18 cellular contexts compared by ENCODE assay signal in the genomic region with DNA sequence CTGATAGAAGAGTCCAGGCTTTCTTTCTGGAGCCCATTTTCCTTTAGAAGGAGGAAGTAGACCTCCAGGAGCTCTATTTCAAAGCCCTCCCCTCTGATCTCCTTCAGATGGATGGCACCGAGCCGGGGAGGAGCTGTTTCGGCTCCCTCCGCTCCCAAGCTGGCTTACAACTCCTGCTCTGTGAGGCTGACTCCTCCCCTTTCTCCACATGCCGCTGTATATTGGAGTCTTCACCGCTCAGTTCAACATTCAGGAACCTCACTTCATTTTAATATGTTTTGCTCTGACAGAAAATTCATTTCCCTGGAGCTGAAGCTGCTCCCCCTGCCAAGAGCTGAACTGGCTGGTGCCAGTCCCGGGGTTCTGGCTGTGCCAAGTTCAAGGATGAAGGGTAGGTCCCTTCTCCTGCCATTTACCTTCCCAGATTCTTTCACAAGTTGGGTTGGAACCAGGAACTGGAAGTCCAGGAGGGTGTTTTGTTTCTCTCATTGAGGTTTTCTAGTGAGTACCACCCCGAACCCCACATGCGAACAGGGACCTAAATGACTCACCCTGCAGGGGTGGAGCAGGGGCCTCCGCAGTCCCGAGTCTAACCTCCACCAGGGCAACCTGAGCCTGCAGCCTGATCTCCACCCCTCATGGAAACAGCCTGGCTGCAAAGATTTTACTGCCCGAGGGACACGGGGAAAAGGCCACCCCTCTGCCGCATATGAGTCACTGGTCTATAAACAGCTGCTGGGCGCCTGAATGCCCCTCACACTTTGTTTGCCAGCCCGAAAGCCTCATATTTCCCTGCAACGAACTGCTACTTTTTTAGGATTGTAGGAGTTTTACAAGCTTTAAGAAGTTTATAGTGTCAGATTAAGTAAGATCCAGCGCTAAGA.
DNase-seq lines count a peak whose midpoint lies in the region; FAIRE-seq and TF ChIP-seq lines count a peak whose summit lies in the region.
"Had no signal": no experiment of that assay in that cellular context is flagged by ENCODE, and none has a peak within 500 bp of the region (broad histone marks: within the 10 kb centered on the region; RNA-seq: fewer than 3 reads in every experiment).

No MANE protein-coding gene starts in this region.

- peaks cover 2% of the 10 kb centered on the region; the same call in 1 of the 2 replicates for H3K9me3 ChIP-seq in HUES6 (ENCODE audit: control insufficient read depth, insufficient read depth, low read depth, low read length)
- H3K9me3 ChIP-seq in H1 (ENCODE audit: insufficient read depth in 2 of 2, low read depth in 1 of 2, low read length in 1 of 2) = no peaks in the 10 kb centered on the region
- H3K9me3 ChIP-seq: Peyer's patch, stomach had no signal

- H2AFZ ChIP-seq in H1 (ENCODE audit: low read length) = 0 out of 2 replicates have a peak overlapping the region, but pooled peaks have one; percentile 79

- TF ChIP-seq CTCF in H1 (IDR thresholded peaks at IDR 0.05; ENCODE audit: control extremely low read depth in 1 of 3, insufficient read depth in 1 of 3, low read depth in 1 of 3, low read length in 3 of 3) (no peak), nephron progenitor cell (IDR thresholded peaks at IDR 0.05) (no peak), Calu3 (IDR thresholded peaks at IDR 0.05; ENCODE audit: unreplicated experiment) (no peak)

- peaks cover 7% of the 10 kb centered on the region for H3K23me2 ChIP-seq in H1 (ENCODE audit: low read depth, low read length)

- H3K4me1 ChIP-seq in HUES6 (ENCODE audit: control insufficient read depth, insufficient read depth, low read length) = peaks cover 20% of the 10 kb centered on the region; the same call in 1 of the 2 replicates
- H3K4me1 ChIP-seq in H1 (replicated peaks in 1 of 4; ENCODE audit: control insufficient read depth in 3 of 4, insufficient read depth in 4 of 4, low read length in 3 of 4) = peaks cover 0 to 8% (median 1%) of the 10 kb centered on the region in 4 experiments; a peak in 4 of 7 replicates
- H3K4me1 ChIP-seq: Peyer's patch had no signal

- H3K4me1 Mint-ChIP-seq in nephron progenitor cell (peaks cover 5% of the 10 kb centered on the region), Calu3 (ENCODE audit: low read depth, unreplicated experiment) (no peaks in the 10 kb centered on the region)
- H3K4me1 Mint-ChIP-seq: activated naive CD8-positive, alpha-beta T cell treated with anti-CD3 and anti-CD28 coated beads for 36 hours had no signal

- H2BK120ac ChIP-seq in H1 (replicated peaks; ENCODE audit: low read depth, low read length) = no peak overlapping the region

- H3K27ac Mint-ChIP-seq in nephron progenitor cell (peak overlapping the region; percentile 82), Calu3 (ENCODE audit: unreplicated experiment) (no peak overlapping the region)
- H3K27ac Mint-ChIP-seq: activated CD4-positive, alpha-beta memory T cell treated with anti-CD3 and anti-CD28 coated beads for 36 hours; activated naive CD8-positive, alpha-beta T cell treated with anti-CD3 and anti-CD28 coated beads for 36 hours; CD4-positive, alpha-beta T cell had no signal

- H3K9ac ChIP-seq in HUES6 (ENCODE audit: low read length) (no peak overlapping the region), H1 (replicated peaks in 1 of 4; ENCODE audit: extremely low read depth in 1 of 4, low read depth in 3 of 4, low read length in 3 of 4) (no peak overlapping the region)

- no peak overlapping the region for H2BK20ac ChIP-seq in H1 (ENCODE audit: low read length)

- no peak for FAIRE-seq in H1 (lab: Jason Lieb, UNC)
- FAIRE-seq in GM12891 (lab: Jason Lieb, UNC) = no peak

- POLR2A ChIA-PET in H1 (lab: Charles Lee; ENCODE audit: partially characterized antibody) = no interaction called here

- no peak overlapping the region for H4K91ac ChIP-seq in H1 (replicated peaks; ENCODE audit: insufficient read length, low read length)

- H2BK15ac ChIP-seq in H1 (ENCODE audit: low read length) = peak overlapping the region; percentile 32; the same call in 1 of the 2 replicates

- no peaks in the 10 kb centered on the region for H3K36me3 Mint-ChIP-seq in nephron progenitor cell (ENCODE audit: low read depth)
- no peaks in the 10 kb centered on the region for H3K36me3 Mint-ChIP-seq in Calu3 (ENCODE audit: insufficient read depth, unreplicated experiment)
- H3K36me3 Mint-ChIP-seq: activated CD4-positive, alpha-beta memory T cell treated with anti-CD3 and anti-CD28 coated beads for 36 hours; activated naive CD8-positive, alpha-beta T cell treated with anti-CD3 and anti-CD28 coated beads for 36 hours had no signal

- CTCF ChIA-PET in H1 (lab: Charles Lee; ENCODE audit: partially characterized antibody) (interaction anchor here (0.6 to 1.6 kb wide), 6 partner anchors 13 to 918 kb away, joined by 3 to 7 read pairs (median 4); no protein-coding TSS in a partner anchor), Calu3 (lab: Charles Lee) (no interaction called here)

- intact Hi-C loops in Calu3 (cut with micrococcal nuclease; ENCODE audit: unreplicated experiment) = no loop called here

- H2BK5ac ChIP-seq in H1 (ENCODE audit: low read depth, low read length) = peak overlapping the region; percentile 50; the same call in 1 of the 2 replicates

- H2AK5ac ChIP-seq in H1 (ENCODE audit: low read depth, low read length) = no peak overlapping the region

- no TSS peak for BruUV-seq in Calu3 (replicated peaks; lab: Mats Ljungman, UMichigan)

- no peak overlapping the region for H3K27ac ChIP-seq in HUES6 (ENCODE audit: low read depth, low read length)
- no peak overlapping the region for H3K27ac ChIP-seq in H1 (ENCODE audit: low read depth, low read length)
- H3K27ac ChIP-seq: dorsolateral prefrontal cortex, Peyer's patch, stomach, VCaP had no signal

- H3K14ac ChIP-seq in H1 (ENCODE audit: insufficient read length) = no peak overlapping the region

- TF ChIP-seq RAD21 in H1 (IDR thresholded peaks at IDR 0.05 in 1 of 2, conservative IDR thresholded peaks at IDR 0.05 in 1 of 2; ENCODE audit: low read depth in 2 of 2, low read length in 2 of 2) = no peak

- peak overlapping the region; percentile 1; the same call in 1 of the 2 replicates for H3K18ac ChIP-seq in H1 (ENCODE audit: extremely low read depth, low read length)

- no peak overlapping the region for H3K4ac ChIP-seq in H1 (replicated peaks; ENCODE audit: insufficient read length, low read depth, low read length)

- no peak for TF ChIP-seq EP300 in H1 (IDR thresholded peaks at IDR 0.05; ENCODE audit: borderline replicate concordance in 1 of 2, low read depth in 2 of 2, low read length in 2 of 2)

- peak overlapping the region; percentile 43; the same call in 1 of the 2 replicates for H2BK12ac ChIP-seq in H1 (ENCODE audit: low read depth, low read length)

- DNase-seq in Daoy (ENCODE audit: low read depth) (peak; percentile 63), H1 (ENCODE audit: low read depth in 1 of 2, low spot score in 2 of 2) (peak in 1 of 2 experiments; percentile 52), nephron progenitor cell (peak; percentile 33), T-helper 1 cell (no peak), Calu3 (no peak), GM12891 (ENCODE audit: insufficient read length, low spot score) (no peak)
- DNase-seq in stimulated activated CD4-positive, alpha-beta T cell treated with anti-CD3 and anti-CD28 coated beads, Interleukin-12 subunit alpha, Interleukin-12 subunit beta, amount 100 ng/mL, for 4 hours = no peak
- DNase-seq: activated CD4-positive, alpha-beta memory T cell treated with anti-CD3 and anti-CD28 coated beads for 36 hours; activated naive CD8-positive, alpha-beta T cell treated with anti-CD3 and anti-CD28 coated beads for 36 hours; CD4-positive, alpha-beta T cell; DMS79 treated with DMSO at 0.1 percent for 48 hours; dorsolateral prefrontal cortex; NCI-H1105; Peyer's patch; stimulated activated CD4-positive, alpha-beta T cell treated with anti-CD3 and anti-CD28 coated beads, Interleukin-1b, Interleukin-23, amount 100 ng/mL, for 48 hours; stomach had no signal

- H3K4me3 Mint-ChIP-seq in nephron progenitor cell (peak overlapping the region; percentile 28), Calu3 (ENCODE audit: low read depth, unreplicated experiment) (no peak overlapping the region)
- H3K4me3 Mint-ChIP-seq: activated CD4-positive, alpha-beta memory T cell treated with anti-CD3 and anti-CD28 coated beads for 36 hours; activated naive CD8-positive, alpha-beta T cell treated with anti-CD3 and anti-CD28 coated beads for 36 hours; CD4-positive, alpha-beta T cell had no signal

- H3K79me2 ChIP-seq in H1 (ENCODE audit: control insufficient read depth in 1 of 2, insufficient read depth in 2 of 2, low read length in 2 of 2) = no peaks in the 10 kb centered on the region

- H3K27me3 Mint-ChIP-seq in nephron progenitor cell (ENCODE audit: low read depth, poor library complexity) (peaks cover 11% of the 10 kb centered on the region), Calu3 (ENCODE audit: unreplicated experiment) (no peaks in the 10 kb centered on the region)
- H3K27me3 Mint-ChIP-seq: activated CD4-positive, alpha-beta memory T cell treated with anti-CD3 and anti-CD28 coated beads for 36 hours; CD4-positive, alpha-beta T cell had no signal

- H3K9me3 Mint-ChIP-seq in nephron progenitor cell (no peaks in the 10 kb centered on the region), Calu3 (ENCODE audit: low read depth, unreplicated experiment) (no peaks in the 10 kb centered on the region)

- 84% methylated on average over 18 of the region's 18 CpGs; no CpG with 5 or more reads in 1 of the 2 experiments for WGBS in H1 (ENCODE audit: extremely low coverage in 1 of 2, insufficient coverage in 1 of 2, insufficient read length in 1 of 2, insufficient replicate concordance in 2 of 2, low coverage in 1 of 2, low lambda C conversion rate in 2 of 2, missing lambda C conversion rate in 1 of 2), 2 experiments

- TF ChIP-seq POLR2A in H1 (IDR thresholded peaks at IDR 0.05; ENCODE audit: control extremely low read depth in 1 of 2, low read depth in 2 of 2, low read length in 2 of 2) (no peak), GM12891 (IDR thresholded peaks at IDR 0.05; ENCODE audit: low read depth, low read length) (no peak)

- H4K20me1 ChIP-seq in H1 (replicated peaks in 1 of 2; ENCODE audit: control insufficient read depth in 1 of 2, insufficient read depth in 2 of 2, low read length in 2 of 2) = peaks cover 0 to 5% of the 10 kb centered on the region in 2 experiments

- peak overlapping the region; percentile 32; the same call in 1 of the 2 replicates for H3K4me3 ChIP-seq in HUES6 (ENCODE audit: low read depth, low read length)
- no peak overlapping the region for H3K4me3 ChIP-seq in H1 (ENCODE audit: extremely low read depth in 1 of 4, insufficient read depth in 2 of 4, low read depth in 3 of 4, low read length in 4 of 4)
- H3K4me3 ChIP-seq: dorsolateral prefrontal cortex, Peyer's patch, stomach had no signal

- no peak overlapping the region for H3K23ac ChIP-seq in H1 (ENCODE audit: insufficient read length)

- no peak overlapping the region; a peak in 1 of 4 replicates for H3K4me2 ChIP-seq in H1 (ENCODE audit: insufficient read depth in 1 of 2, low read depth in 2 of 2, low read length in 2 of 2)

- H3K27me3 ChIP-seq in HUES6 (ENCODE audit: control insufficient read depth, insufficient read depth, low read length) (peaks cover 8% of the 10 kb centered on the region), H1 (replicated peaks in 1 of 4; ENCODE audit: control insufficient read depth in 3 of 4, extremely low read depth in 1 of 4, insufficient read depth in 3 of 4, low read length in 3 of 4) (no peaks in the 10 kb centered on the region; a peak in 1 of 7 replicates)
- H3K27me3 ChIP-seq: Peyer's patch had no signal

- no peak overlapping the region for H3K56ac ChIP-seq in H1 (replicated peaks; ENCODE audit: insufficient read length, low read depth, low read length)

- H4K8ac ChIP-seq in H1 (ENCODE audit: extremely low read depth, insufficient read depth, low read length) = no peak overlapping the region

- H3K79me1 ChIP-seq in H1 (ENCODE audit: low read depth, low read length) = no peaks in the 10 kb centered on the region

- H4K5ac ChIP-seq in H1 (ENCODE audit: insufficient read length, low read depth, low read length) = no peak overlapping the region

- H3K36me3 ChIP-seq in HUES6 (ENCODE audit: control insufficient read depth, insufficient read depth, low read length) (no peaks in the 10 kb centered on the region), H1 (ENCODE audit: control insufficient read depth in 2 of 4, insufficient read depth in 4 of 4, low read length in 3 of 4) (no peaks in the 10 kb centered on the region; a peak in 1 of 8 replicates)
- H3K36me3 ChIP-seq: Peyer's patch, stomach had no signal

Comparison
In these comparisons a context has a peak if more than half of its experiments do, and no peak if none do; other contexts are left out.
1. DNase-seq: peak in Daoy (single experiment) and nephron progenitor cell (single experiment); none in T-helper 1 cell (0 of 5), stimulated activated CD4-positive, alpha-beta T cell treated with anti-CD3 and anti-CD28 coated beads, Interleukin-12 subunit alpha, Interleukin-12 subunit beta, amount 100 ng/mL, for 4 hours (single experiment), Calu3 (single experiment) and GM12891 (single experiment).